ENCODE assay signal across 1 cellular context in genomic region chr12:53978477-53979356, GRCh38.
TF ChIP-seq lines count a peak whose summit lies in the region.

No MANE protein-coding gene starts in this region.

TF ChIP-seq in HEK293, 187 proteins besides CTCF, POLR2A, EP300 and RAD21 (continued from another document and continues in another):
- TF ChIP-seq MZF1 (tag by site-specific recombination; IDR thresholded peaks at IDR 0.05; ENCODE audit: borderline replicate concordance), result peak; percentile 91
- TF ChIP-seq ZBTB49 (tag by site-specific recombination; IDR thresholded peaks at IDR 0.05; ENCODE audit: low read depth), result no peak
- TF ChIP-seq FEZF1 (tag by site-specific recombination; IDR thresholded peaks at IDR 0.05), result peak; percentile 58
- TF ChIP-seq ATF2 (tag by site-specific recombination; IDR thresholded peaks at IDR 0.05; ENCODE audit: low read depth), result no peak
- TF ChIP-seq ZNF354C (tag by site-specific recombination; IDR thresholded peaks at IDR 0.05; ENCODE audit: borderline replicate concordance, low read depth), result no peak
- TF ChIP-seq ZNF23 (tag by site-specific recombination; IDR thresholded peaks at IDR 0.05; ENCODE audit: borderline replicate concordance), result no peak
- TF ChIP-seq ZNF555 (tag by site-specific recombination; conservative IDR thresholded peaks at IDR 0.05), result no peak
- no peak for TF ChIP-seq BCL11A (tag by site-specific recombination; IDR thresholded peaks at IDR 0.05; ENCODE audit: low read depth)
- 0 out of 2 replicates have a peak, but pooled peaks have one; percentile 8 for TF ChIP-seq ZNF366 (tag by site-specific recombination; conservative IDR thresholded peaks at IDR 0.05)
- no peak for TF ChIP-seq ZNF792 (tag by site-specific recombination; IDR thresholded peaks at IDR 0.05)
- no peak for TF ChIP-seq ZNF791 (tag by site-specific recombination; IDR thresholded peaks at IDR 0.05)
- no peak for TF ChIP-seq ZNF626 (tag by site-specific recombination; IDR thresholded peaks at IDR 0.05)
- TF ChIP-seq, protein P1, sequence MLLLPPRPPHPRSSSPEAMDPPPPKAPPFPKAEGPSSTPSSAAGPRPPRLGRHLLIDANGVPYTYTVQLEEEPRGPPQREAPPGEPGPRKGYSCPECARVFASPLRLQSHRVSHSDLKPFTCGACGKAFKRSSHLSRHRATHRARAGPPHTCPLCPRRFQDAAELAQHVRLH (tag by site-specific recombination; IDR thresholded peaks at IDR 0.05), result 0 out of 2 replicates have a peak, but pooled peaks have one; percentile 12
- no peak for TF ChIP-seq ZBTB21 (tag by site-specific recombination; IDR thresholded peaks at IDR 0.05)
- TF ChIP-seq, protein P2, sequence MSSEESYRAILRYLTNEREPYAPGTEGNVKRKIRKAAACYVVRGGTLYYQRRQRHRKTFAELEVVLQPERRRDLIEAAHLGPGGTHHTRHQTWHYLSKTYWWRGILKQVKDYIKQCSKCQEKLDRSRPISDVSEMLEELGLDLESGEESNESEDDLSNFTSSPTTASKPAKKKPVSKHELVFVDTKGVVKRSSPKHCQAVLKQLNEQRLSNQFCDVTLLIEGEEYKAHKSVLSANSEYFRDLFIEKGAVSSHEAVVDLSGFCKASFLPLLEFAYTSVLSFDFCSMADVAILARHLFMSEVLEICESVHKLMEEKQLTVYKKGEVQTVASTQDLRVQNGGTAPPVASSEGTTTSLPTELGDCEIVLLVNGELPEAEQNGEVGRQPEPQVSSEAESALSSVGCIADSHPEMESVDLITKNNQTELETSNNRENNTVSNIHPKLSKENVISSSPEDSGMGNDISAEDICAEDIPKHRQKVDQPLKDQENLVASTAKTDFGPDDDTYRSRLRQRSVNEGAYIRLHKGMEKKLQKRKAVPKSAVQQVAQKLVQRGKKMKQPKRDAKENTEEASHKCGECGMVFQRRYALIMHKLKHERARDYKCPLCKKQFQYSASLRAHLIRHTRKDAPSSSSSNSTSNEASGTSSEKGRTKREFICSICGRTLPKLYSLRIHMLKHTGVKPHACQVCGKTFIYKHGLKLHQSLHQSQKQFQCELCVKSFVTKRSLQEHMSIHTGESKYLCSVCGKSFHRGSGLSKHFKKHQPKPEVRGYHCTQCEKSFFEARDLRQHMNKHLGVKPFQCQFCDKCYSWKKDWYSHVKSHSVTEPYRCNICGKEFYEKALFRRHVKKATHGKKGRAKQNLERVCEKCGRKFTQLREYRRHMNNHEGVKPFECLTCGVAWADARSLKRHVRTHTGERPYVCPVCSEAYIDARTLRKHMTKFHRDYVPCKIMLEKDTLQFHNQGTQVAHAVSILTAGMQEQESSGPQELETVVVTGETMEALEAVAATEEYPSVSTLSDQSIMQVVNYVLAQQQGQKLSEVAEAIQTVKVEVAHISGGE (tag by site-specific recombination; conservative IDR thresholded peaks at IDR 0.05; ENCODE audit: low read depth), result no peak
- TF ChIP-seq ZNF140 (tag by site-specific recombination; IDR thresholded peaks at IDR 0.05), result no peak
- no peak for TF ChIP-seq ZNF169 (tag by site-specific recombination; IDR thresholded peaks at IDR 0.05)
- TF ChIP-seq, protein P3, sequence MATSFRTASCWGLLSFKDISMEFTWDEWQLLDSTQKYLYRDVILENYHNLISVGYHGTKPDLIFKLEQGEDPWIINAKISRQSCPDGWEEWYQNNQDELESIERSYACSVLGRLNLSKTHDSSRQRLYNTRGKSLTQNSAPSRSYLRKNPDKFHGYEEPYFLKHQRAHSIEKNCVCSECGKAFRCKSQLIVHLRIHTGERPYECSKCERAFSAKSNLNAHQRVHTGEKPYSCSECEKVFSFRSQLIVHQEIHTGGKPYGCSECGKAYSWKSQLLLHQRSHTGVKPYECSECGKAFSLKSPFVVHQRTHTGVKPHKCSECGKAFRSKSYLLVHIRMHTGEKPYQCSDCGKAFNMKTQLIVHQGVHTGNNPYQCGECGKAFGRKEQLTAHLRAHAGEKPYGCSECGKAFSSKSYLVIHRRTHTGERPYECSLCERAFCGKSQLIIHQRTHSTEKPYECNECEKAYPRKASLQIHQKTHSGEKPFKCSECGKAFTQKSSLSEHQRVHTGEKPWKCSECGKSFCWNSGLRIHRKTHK (tag by site-specific recombination; IDR thresholded peaks at IDR 0.05), result no peak
- TF ChIP-seq GFI1B (tag by site-specific recombination; IDR thresholded peaks at IDR 0.05), result no peak
- TF ChIP-seq, protein P4, sequence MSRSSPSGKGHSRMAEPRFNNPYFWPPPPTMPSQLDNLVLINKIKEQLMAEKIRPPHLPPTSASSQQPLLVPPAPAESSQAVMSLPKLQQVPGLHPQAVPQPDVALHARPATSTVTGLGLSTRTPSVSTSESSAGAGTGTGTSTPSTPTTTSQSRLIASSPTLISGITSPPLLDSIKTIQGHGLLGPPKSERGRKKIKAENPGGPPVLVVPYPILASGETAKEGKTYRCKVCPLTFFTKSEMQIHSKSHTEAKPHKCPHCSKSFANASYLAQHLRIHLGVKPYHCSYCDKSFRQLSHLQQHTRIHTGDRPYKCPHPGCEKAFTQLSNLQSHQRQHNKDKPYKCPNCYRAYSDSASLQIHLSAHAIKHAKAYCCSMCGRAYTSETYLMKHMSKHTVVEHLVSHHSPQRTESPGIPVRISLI (tag by site-specific recombination; IDR thresholded peaks at IDR 0.05), result no peak
- no peak for TF ChIP-seq GLI4 (tag by site-specific recombination; IDR thresholded peaks at IDR 0.05)
- TF ChIP-seq, protein P5, sequence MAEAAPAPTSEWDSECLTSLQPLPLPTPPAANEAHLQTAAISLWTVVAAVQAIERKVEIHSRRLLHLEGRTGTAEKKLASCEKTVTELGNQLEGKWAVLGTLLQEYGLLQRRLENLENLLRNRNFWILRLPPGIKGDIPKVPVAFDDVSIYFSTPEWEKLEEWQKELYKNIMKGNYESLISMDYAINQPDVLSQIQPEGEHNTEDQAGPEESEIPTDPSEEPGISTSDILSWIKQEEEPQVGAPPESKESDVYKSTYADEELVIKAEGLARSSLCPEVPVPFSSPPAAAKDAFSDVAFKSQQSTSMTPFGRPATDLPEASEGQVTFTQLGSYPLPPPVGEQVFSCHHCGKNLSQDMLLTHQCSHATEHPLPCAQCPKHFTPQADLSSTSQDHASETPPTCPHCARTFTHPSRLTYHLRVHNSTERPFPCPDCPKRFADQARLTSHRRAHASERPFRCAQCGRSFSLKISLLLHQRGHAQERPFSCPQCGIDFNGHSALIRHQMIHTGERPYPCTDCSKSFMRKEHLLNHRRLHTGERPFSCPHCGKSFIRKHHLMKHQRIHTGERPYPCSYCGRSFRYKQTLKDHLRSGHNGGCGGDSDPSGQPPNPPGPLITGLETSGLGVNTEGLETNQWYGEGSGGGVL (tag by site-specific recombination; IDR thresholded peaks at IDR 0.05), result peak; percentile 25; the same call in 1 of the 2 replicates
- no peak for TF ChIP-seq REPIN1 (tag by site-specific recombination; IDR thresholded peaks at IDR 0.05; ENCODE audit: low read depth)
- TF ChIP-seq SP3 (tag by site-specific recombination; IDR thresholded peaks at IDR 0.05), result no peak; the same call in 1 of the 2 replicates
- no peak for TF ChIP-seq ZNF473 (tag by site-specific recombination; IDR thresholded peaks at IDR 0.05)
- TF ChIP-seq SETDB1 (IDR thresholded peaks at IDR 0.05; ENCODE audit: insufficient read length, low read length), result no peak
- TF ChIP-seq ZNF521 (tag by site-specific recombination; IDR thresholded peaks at IDR 0.05), result no peak
- TF ChIP-seq ZNF48 (tag by site-specific recombination; IDR thresholded peaks at IDR 0.05), result no peak
- TF ChIP-seq ZNF175 (tag by site-specific recombination; IDR thresholded peaks at IDR 0.05), result no peak
- TF ChIP-seq ZBTB8A (tag by site-specific recombination; IDR thresholded peaks at IDR 0.05), result peak; percentile 86; the same call in 1 of the 2 replicates
- peak; percentile 57 for TF ChIP-seq ZNF843 (tag by site-specific recombination; IDR thresholded peaks at IDR 0.05)
- no peak for TF ChIP-seq ZNF600 (tag by site-specific recombination; IDR thresholded peaks at IDR 0.05)
- TF ChIP-seq ZNF768 (tag by site-specific recombination; IDR thresholded peaks at IDR 0.05), result no peak
- TF ChIP-seq ZNF658 (tag by site-specific recombination; IDR thresholded peaks at IDR 0.05), result no peak
- peak; percentile 16; the same call in 1 of the 2 replicates for TF ChIP-seq ZNF596 (tag by site-specific recombination; IDR thresholded peaks at IDR 0.05)
- TF ChIP-seq ZNF155 (tag by site-specific recombination; IDR thresholded peaks at IDR 0.05), result no peak
- TF ChIP-seq ZBTB20 (tag by site-specific recombination; IDR thresholded peaks at IDR 0.05), result no peak
- TF ChIP-seq, protein P6, sequence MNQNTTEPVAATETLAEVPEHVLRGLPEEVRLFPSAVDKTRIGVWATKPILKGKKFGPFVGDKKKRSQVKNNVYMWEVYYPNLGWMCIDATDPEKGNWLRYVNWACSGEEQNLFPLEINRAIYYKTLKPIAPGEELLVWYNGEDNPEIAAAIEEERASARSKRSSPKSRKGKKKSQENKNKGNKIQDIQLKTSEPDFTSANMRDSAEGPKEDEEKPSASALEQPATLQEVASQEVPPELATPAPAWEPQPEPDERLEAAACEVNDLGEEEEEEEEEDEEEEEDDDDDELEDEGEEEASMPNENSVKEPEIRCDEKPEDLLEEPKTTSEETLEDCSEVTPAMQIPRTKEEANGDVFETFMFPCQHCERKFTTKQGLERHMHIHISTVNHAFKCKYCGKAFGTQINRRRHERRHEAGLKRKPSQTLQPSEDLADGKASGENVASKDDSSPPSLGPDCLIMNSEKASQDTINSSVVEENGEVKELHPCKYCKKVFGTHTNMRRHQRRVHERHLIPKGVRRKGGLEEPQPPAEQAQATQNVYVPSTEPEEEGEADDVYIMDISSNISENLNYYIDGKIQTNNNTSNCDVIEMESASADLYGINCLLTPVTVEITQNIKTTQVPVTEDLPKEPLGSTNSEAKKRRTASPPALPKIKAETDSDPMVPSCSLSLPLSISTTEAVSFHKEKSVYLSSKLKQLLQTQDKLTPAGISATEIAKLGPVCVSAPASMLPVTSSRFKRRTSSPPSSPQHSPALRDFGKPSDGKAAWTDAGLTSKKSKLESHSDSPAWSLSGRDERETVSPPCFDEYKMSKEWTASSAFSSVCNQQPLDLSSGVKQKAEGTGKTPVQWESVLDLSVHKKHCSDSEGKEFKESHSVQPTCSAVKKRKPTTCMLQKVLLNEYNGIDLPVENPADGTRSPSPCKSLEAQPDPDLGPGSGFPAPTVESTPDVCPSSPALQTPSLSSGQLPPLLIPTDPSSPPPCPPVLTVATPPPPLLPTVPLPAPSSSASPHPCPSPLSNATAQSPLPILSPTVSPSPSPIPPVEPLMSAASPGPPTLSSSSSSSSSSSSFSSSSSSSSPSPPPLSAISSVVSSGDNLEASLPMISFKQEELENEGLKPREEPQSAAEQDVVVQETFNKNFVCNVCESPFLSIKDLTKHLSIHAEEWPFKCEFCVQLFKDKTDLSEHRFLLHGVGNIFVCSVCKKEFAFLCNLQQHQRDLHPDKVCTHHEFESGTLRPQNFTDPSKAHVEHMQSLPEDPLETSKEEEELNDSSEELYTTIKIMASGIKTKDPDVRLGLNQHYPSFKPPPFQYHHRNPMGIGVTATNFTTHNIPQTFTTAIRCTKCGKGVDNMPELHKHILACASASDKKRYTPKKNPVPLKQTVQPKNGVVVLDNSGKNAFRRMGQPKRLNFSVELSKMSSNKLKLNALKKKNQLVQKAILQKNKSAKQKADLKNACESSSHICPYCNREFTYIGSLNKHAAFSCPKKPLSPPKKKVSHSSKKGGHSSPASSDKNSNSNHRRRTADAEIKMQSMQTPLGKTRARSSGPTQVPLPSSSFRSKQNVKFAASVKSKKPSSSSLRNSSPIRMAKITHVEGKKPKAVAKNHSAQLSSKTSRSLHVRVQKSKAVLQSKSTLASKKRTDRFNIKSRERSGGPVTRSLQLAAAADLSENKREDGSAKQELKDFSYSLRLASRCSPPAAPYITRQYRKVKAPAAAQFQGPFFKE (tag by site-specific recombination; IDR thresholded peaks at IDR 0.05; ENCODE audit: borderline replicate concordance), result no peak
- TF ChIP-seq, protein P7, sequence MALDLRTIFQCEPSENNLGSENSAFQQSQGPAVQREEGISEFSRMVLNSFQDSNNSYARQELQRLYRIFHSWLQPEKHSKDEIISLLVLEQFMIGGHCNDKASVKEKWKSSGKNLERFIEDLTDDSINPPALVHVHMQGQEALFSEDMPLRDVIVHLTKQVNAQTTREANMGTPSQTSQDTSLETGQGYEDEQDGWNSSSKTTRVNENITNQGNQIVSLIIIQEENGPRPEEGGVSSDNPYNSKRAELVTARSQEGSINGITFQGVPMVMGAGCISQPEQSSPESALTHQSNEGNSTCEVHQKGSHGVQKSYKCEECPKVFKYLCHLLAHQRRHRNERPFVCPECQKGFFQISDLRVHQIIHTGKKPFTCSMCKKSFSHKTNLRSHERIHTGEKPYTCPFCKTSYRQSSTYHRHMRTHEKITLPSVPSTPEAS (tag by site-specific recombination; IDR thresholded peaks at IDR 0.05), result no peak
- no peak for TF ChIP-seq ZNF18 (tag by site-specific recombination; IDR thresholded peaks at IDR 0.05)
- peak; percentile 58 for TF ChIP-seq SP2 (tag by site-specific recombination; IDR thresholded peaks at IDR 0.05)
